ENCODE assay signal across 2 cellular contexts in genomic region chr12:52310622-52311281, GRCh38.
TF ChIP-seq lines count a peak whose summit lies in the region.

No MANE protein-coding gene starts in this region.

TF ChIP-seq in H1, 55 proteins besides CTCF, POLR2A, EP300 and RAD21:
- TF ChIP-seq FOSL1 (IDR thresholded peaks at IDR 0.05; ENCODE audit: insufficient read depth, low read depth, low read length) (no peak), JUND (IDR thresholded peaks at IDR 0.05; ENCODE audit: low read length) (no peak), GTF2F1 (IDR thresholded peaks at IDR 0.05; ENCODE audit: borderline replicate concordance, low read depth, low read length) (no peak), TEAD4 (IDR thresholded peaks at IDR 0.05; ENCODE audit: low read depth, low read length) (no peak), EZH2 (IDR thresholded peaks at IDR 0.05; ENCODE audit: low read depth, low read length, severe bottlenecking) (no peak), RFX5 (IDR thresholded peaks at IDR 0.05; ENCODE audit: borderline replicate concordance, low read depth, low read length) (no peak), JUN (IDR thresholded peaks at IDR 0.05; ENCODE audit: low read depth, low read length) (no peak), NRF1 (IDR thresholded peaks at IDR 0.05; ENCODE audit: low read depth, low read length) (no peak), SRF (IDR thresholded peaks at IDR 0.05; ENCODE audit: low read depth, low read length) (no peak), SIRT6 (IDR thresholded peaks at IDR 0.05; ENCODE audit: low read length) (no peak), CEBPB (IDR thresholded peaks at IDR 0.05; ENCODE audit: low read depth, low read length) (no peak), BCL11A (IDR thresholded peaks at IDR 0.05; ENCODE audit: low read depth in 2 of 2, low read length in 2 of 2) (no peak), ASH2L (IDR thresholded peaks at IDR 0.05; ENCODE audit: low read length) (no peak), SIX5 (IDR thresholded peaks at IDR 0.05; ENCODE audit: low read depth, low read length) (no peak), BACH1 (IDR thresholded peaks at IDR 0.05; ENCODE audit: low read length) (no peak), TAF7 (optimal IDR thresholded peaks at IDR 0.05; ENCODE audit: borderline replicate concordance, low read depth, low read length) (no peak), ATF2 (IDR thresholded peaks at IDR 0.05; ENCODE audit: low read length) (no peak), YY1 (IDR thresholded peaks at IDR 0.05; ENCODE audit: low read depth, low read length) (no peak)

TF ChIP-seq in WTC11, 78 proteins besides CTCF, POLR2A, EP300 and RAD21:
- TF ChIP-seq PREB (CRISPR knock-in tag; IDR thresholded peaks at IDR 0.05; ENCODE audit: borderline replicate concordance) (no peak), MLX (CRISPR knock-in tag; IDR thresholded peaks at IDR 0.05) (no peak), ATF2 (CRISPR knock-in tag; IDR thresholded peaks at IDR 0.05; ENCODE audit: borderline replicate concordance, low read depth) (no peak), PRDM15 (CRISPR knock-in tag; IDR thresholded peaks at IDR 0.05) (no peak), ZNF138 (CRISPR knock-in tag; conservative IDR thresholded peaks at IDR 0.05) (no peak), USF1 (CRISPR knock-in tag; IDR thresholded peaks at IDR 0.05) (no peak)
